Comparison of ENCODE assay signal across 8 cellular contexts in the genomic region with DNA sequence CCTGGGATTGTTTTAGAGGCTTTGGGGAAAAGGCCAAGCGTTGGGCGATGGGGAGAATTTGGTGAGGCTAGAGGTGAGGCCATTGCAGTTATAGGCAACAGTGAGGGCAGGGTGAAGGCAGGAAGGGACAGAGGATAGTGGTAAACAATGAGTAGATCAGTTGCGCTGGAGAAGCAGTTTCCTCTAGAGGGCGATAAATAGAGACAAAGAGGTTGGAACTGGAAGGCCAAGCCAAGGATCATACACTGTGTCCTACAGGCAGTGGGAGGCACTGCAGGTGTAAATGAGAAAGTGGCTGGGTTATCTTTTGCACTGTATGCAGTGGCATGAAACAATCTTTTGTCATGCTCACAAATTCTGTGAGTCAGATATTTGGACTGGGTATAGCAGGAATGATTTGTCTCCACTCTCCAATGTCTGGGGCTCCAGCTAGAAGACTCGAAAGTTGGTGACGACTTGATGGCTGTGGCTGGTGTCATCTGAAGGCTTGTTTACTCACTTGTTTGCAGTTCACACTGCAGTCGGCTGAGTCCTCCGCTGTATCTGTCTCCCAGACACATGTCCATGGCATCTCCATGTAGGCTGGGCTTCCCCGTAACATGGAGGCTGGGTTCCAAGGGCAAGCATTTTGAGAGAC.
DNase-seq lines count a peak whose midpoint lies in the region; ATAC-seq and TF ChIP-seq lines count a peak whose summit lies in the region.

No MANE protein-coding gene starts in this region.

- no peak overlapping the region for H4K5ac ChIP-seq in H9 (ENCODE audit: insufficient read length, low read depth, low read length)

- H3K9me3 ChIP-seq in H9 (ENCODE audit: control insufficient read depth, low read depth, low read length) (no peaks in the 10 kb centered on the region), Peyer's patch (no peaks in the 10 kb centered on the region), colonic mucosa (no peaks in the 10 kb centered on the region), uterus (no peaks in the 10 kb centered on the region)

- TF ChIP-seq POLR2A in Peyer's patch (IDR thresholded peaks at IDR 0.05) = no peak
- no peak for TF ChIP-seq POLR2A in uterus (IDR thresholded peaks at IDR 0.05)

- H3K9ac ChIP-seq in H9 (ENCODE audit: extremely low read depth, insufficient read length, low read length) (no peak overlapping the region), colonic mucosa (ENCODE audit: low read depth in 2 of 2, low read length in 2 of 2) (no peak overlapping the region)

- TF ChIP-seq CTCF in GM06990 (IDR thresholded peaks at IDR 0.05; ENCODE audit: insufficient read depth, low read length, poor library complexity, severe bottlenecking) (peak; percentile 85), H9 (conservative IDR thresholded peaks at IDR 0.05) (peak; percentile 97), Peyer's patch (IDR thresholded peaks at IDR 0.05) (peak in 4 of 6 experiments; percentile 24 to 62 (median 55)), colonic mucosa (IDR thresholded peaks at IDR 0.05) (peak; percentile 37), uterus (IDR thresholded peaks at IDR 0.05) (peak in 1 of 4 experiments; percentile 37)

- H3K36me3 Mint-ChIP-seq in H9 (ENCODE audit: insufficient read depth in 1 of 3, low read depth in 3 of 3) = no peaks in the 10 kb centered on the region
- no peaks in the 10 kb centered on the region for H3K36me3 Mint-ChIP-seq in natural killer cell treated with Interleukin-12 subunit alpha and Interleukin-12 subunit beta and Interleukin-15 and Interleukin-18, amount 100 ng/mL, for 72 hours

- no peaks in the 10 kb centered on the region for H3K79me1 ChIP-seq in H9 (ENCODE audit: insufficient read depth, low read depth, low read length, poor library complexity, severe bottlenecking)

- no peak overlapping the region for H2AFZ ChIP-seq in H9 (ENCODE audit: low read length)

- no peaks in the 10 kb centered on the region for H3K23me2 ChIP-seq in H9 (ENCODE audit: insufficient read length, low read depth, low read length, poor library complexity, severe bottlenecking)

- no peaks in the 10 kb centered on the region for H3K9me3 Mint-ChIP-seq in H9
- H3K9me3 Mint-ChIP-seq in natural killer cell treated with Interleukin-12 subunit alpha and Interleukin-12 subunit beta and Interleukin-15 and Interleukin-18, amount 100 ng/mL, for 72 hours = no peaks in the 10 kb centered on the region

- H3K56ac ChIP-seq in H9 (ENCODE audit: insufficient read length, low read depth, low read length) = no peak overlapping the region

- no peak overlapping the region for H2AK5ac ChIP-seq in H9 (ENCODE audit: insufficient read length, low read length)

- H3K4ac ChIP-seq in H9 (ENCODE audit: low read depth, low read length) = no peak overlapping the region

- H4K8ac ChIP-seq in H9 (replicated peaks; ENCODE audit: insufficient read length, low read depth, low read length) = no peak overlapping the region

- no peak overlapping the region for H3T11ph ChIP-seq in H9 (ENCODE audit: low read length)

- no peaks in the 10 kb centered on the region; the same call in none of the 2 replicates for H3K27me3 ChIP-seq in GM06990 (replicated peaks; ENCODE audit: control insufficient read depth, insufficient read depth, low read length)
- H3K27me3 ChIP-seq in H9 (ENCODE audit: insufficient read depth, low read length) = no peaks in the 10 kb centered on the region
- H3K27me3 ChIP-seq in Peyer's patch = no peaks in the 10 kb centered on the region
- H3K27me3 ChIP-seq in colonic mucosa = no peaks in the 10 kb centered on the region
- no peaks in the 10 kb centered on the region for H3K27me3 ChIP-seq in uterus

- H3K4me3 ChIP-seq in GM06990 (replicated peaks; ENCODE audit: low read depth, low read length) = no peak overlapping the region
- no peak overlapping the region for H3K4me3 ChIP-seq in Peyer's patch
- no peak overlapping the region for H3K4me3 ChIP-seq in colonic mucosa
- no peak overlapping the region for H3K4me3 ChIP-seq in uterus

- 0 out of 2 replicates have a peak, but pooled peaks cover 2% of the 10 kb centered on the region for H3K4me1 ChIP-seq in H9 (ENCODE audit: insufficient read depth, low read length)
- peaks cover 0 to 6% (median 0%) of the 10 kb centered on the region in 4 donors for H3K4me1 ChIP-seq in Peyer's patch
- H3K4me1 ChIP-seq in colonic mucosa = no peaks in the 10 kb centered on the region
- H3K4me1 ChIP-seq in uterus = peaks cover 0 to 6% of the 10 kb centered on the region in 2 donors

- no peak overlapping the region for H2BK20ac ChIP-seq in H9 (ENCODE audit: low read depth, low read length, poor library complexity, severe bottlenecking)

- H3K27ac ChIP-seq in H9 (ENCODE audit: insufficient read length, low read depth, low read length) = no peak overlapping the region
- no peak overlapping the region for H3K27ac ChIP-seq in Peyer's patch
- H3K27ac ChIP-seq in colonic mucosa = no peak overlapping the region
- no peak overlapping the region for H3K27ac ChIP-seq in uterus

- no peak overlapping the region for H2BK15ac ChIP-seq in H9 (ENCODE audit: low read depth, low read length)

- H4K20me1 ChIP-seq in H9 (ENCODE audit: control insufficient read depth, insufficient read depth, insufficient read length) = no peaks in the 10 kb centered on the region

- intact Hi-C loops in colonic mucosa (cut with DNase I) (no loop called here), uterus (cut with DNase I; ENCODE audit: low total_unique reads) (no loop called here)

- H3K14ac ChIP-seq in H9 (ENCODE audit: insufficient read depth, low read length) = no peak overlapping the region

- H3K79me2 ChIP-seq in H9 (ENCODE audit: insufficient read depth, low read length) = no peaks in the 10 kb centered on the region

- H3K4me3 Mint-ChIP-seq in H9 = no peak overlapping the region
- H3K4me3 Mint-ChIP-seq in natural killer cell treated with Interleukin-12 subunit alpha and Interleukin-12 subunit beta and Interleukin-15 and Interleukin-18, amount 100 ng/mL, for 72 hours = no peak overlapping the region

- peak; percentile 92 for DNase-seq in A172 (ENCODE audit: low spot score)
- peak; percentile 22 for DNase-seq in GM06990 (ENCODE audit: extremely low read depth, insufficient read length)
- peak; percentile 82 for DNase-seq in H9
- DNase-seq in KBM-7 = peak; percentile 86
- no peak for DNase-seq in Peyer's patch
- no peak for DNase-seq in colonic mucosa
- DNase-seq in natural killer cell treated with Interleukin-12 subunit alpha and Interleukin-12 subunit beta and Interleukin-15 and Interleukin-18, amount 100 ng/mL, for 72 hours (ENCODE audit: low spot score) = no peak
- DNase-seq in uterus = no peak

- H2BK12ac ChIP-seq in H9 (ENCODE audit: insufficient read length, low read depth, low read length) = no peak overlapping the region

- no peak overlapping the region for H3K4me2 ChIP-seq in H9 (ENCODE audit: insufficient read depth, insufficient read length, low read length)

- no CpG with 5 or more reads among the region's 9 CpGs for WGBS in H9 (ENCODE audit: extremely low coverage, insufficient read length, low lambda C conversion rate)

- peak; percentile 75 to 77 for ATAC-seq in natural killer cell treated with Interleukin-12 subunit alpha and Interleukin-12 subunit beta and Interleukin-15 and Interleukin-18, amount 100 ng/mL, for 72 hours

- no peaks in the 10 kb centered on the region for H3K36me3 ChIP-seq in GM06990 (ENCODE audit: control insufficient read depth, insufficient read depth, low read length)
- no peaks in the 10 kb centered on the region for H3K36me3 ChIP-seq in Peyer's patch
- H3K36me3 ChIP-seq in colonic mucosa = no peaks in the 10 kb centered on the region
- H3K36me3 ChIP-seq in uterus = no peaks in the 10 kb centered on the region

- peaks cover 28 to 31% of the 10 kb centered on the region in 2 experiments for H3K4me1 Mint-ChIP-seq in H9
- H3K4me1 Mint-ChIP-seq in natural killer cell treated with Interleukin-12 subunit alpha and Interleukin-12 subunit beta and Interleukin-15 and Interleukin-18, amount 100 ng/mL, for 72 hours (ENCODE audit: low read depth in 2 of 2) = peaks cover 4 to 5% of the 10 kb centered on the region in 2 donors

- no peak overlapping the region for H2BK120ac ChIP-seq in H9 (ENCODE audit: low read depth, low read length, poor library complexity, severe bottlenecking)

- H4K91ac ChIP-seq in H9 (ENCODE audit: insufficient read length, low read depth, low read length) = no peak overlapping the region

- no peak overlapping the region for H3K23ac ChIP-seq in H9 (ENCODE audit: insufficient read length, low read depth, low read length)

- in situ Hi-C loops in KBM-7 (cut with MboI; ENCODE audit: low pct_unique_long_range_greater_than_20kb, low sequenced_read_pairs) = no loop called here

- no peak overlapping the region for H2BK5ac ChIP-seq in H9 (ENCODE audit: insufficient read length, low read length)

- no peak overlapping the region for H3K18ac ChIP-seq in H9 (ENCODE audit: insufficient read length, low read depth, low read length)

- H3K27ac Mint-ChIP-seq in H9 = no peak overlapping the region
- no peak overlapping the region for H3K27ac Mint-ChIP-seq in natural killer cell treated with Interleukin-12 subunit alpha and Interleukin-12 subunit beta and Interleukin-15 and Interleukin-18, amount 100 ng/mL, for 72 hours

- H3K27me3 Mint-ChIP-seq in H9 (ENCODE audit: low read depth) = peaks cover 9% of the 10 kb centered on the region
- H3K27me3 Mint-ChIP-seq in natural killer cell treated with Interleukin-12 subunit alpha and Interleukin-12 subunit beta and Interleukin-15 and Interleukin-18, amount 100 ng/mL, for 72 hours = peaks cover 14 to 17% of the 10 kb centered on the region in 2 donors

Comparison
In these comparisons a context has a peak if more than half of its experiments do, and no peak if none do; other contexts are left out.
1. DNase-seq: peak in A172 (single experiment), GM06990 (single experiment), H9 (single experiment) and KBM-7 (single experiment); none in Peyer's patch (0 of 3), colonic mucosa (single experiment), natural killer cell treated with Interleukin-12 subunit alpha and Interleukin-12 subunit beta and Interleukin-15 and Interleukin-18, amount 100 ng/mL, for 72 hours (single experiment) and uterus (0 of 2).